1 cellular context compared by ENCODE assay signal in genomic region chr2:205699554-205700289, GRCh38.
TF ChIP-seq lines count a peak whose summit lies in the region.

No MANE protein-coding gene starts in this region.

TF ChIP-seq in GM12878, 131 proteins besides CTCF, POLR2A, EP300 and RAD21 (continued from another document):
- TF ChIP-seq ELK1 (IDR thresholded peaks at IDR 0.05; ENCODE audit: low read depth, low read length) (peak; percentile 67; the same call in 1 of the 2 replicates), SPI1 (IDR thresholded peaks at IDR 0.05; ENCODE audit: borderline replicate concordance, insufficient read depth, low read depth, low read length) (peak; percentile 87), YBX1 (IDR thresholded peaks at IDR 0.05) (no peak), CREM (IDR thresholded peaks at IDR 0.05; ENCODE audit: low read depth) (no peak), JUNB (IDR thresholded peaks at IDR 0.05) (no peak), RAD51 (IDR thresholded peaks at IDR 0.05) (no peak), SRF (IDR thresholded peaks at IDR 0.05; ENCODE audit: low read depth in 2 of 2, low read length in 2 of 2) (peak; percentile 69 to 94), ZBTB11 (CRISPR knock-in tag; IDR thresholded peaks at IDR 0.05) (no peak), TCF7 (IDR thresholded peaks at IDR 0.05; ENCODE audit: borderline replicate concordance) (no peak), ZNF274 (IDR thresholded peaks at IDR 0.05; ENCODE audit: insufficient read depth, insufficient read length) (no peak), IRF5 (IDR thresholded peaks at IDR 0.05; ENCODE audit: borderline replicate concordance) (no peak), USF2 (IDR thresholded peaks at IDR 0.05; ENCODE audit: borderline replicate concordance, low read depth, low read length) (no peak), MTA2 (IDR thresholded peaks at IDR 0.05; ENCODE audit: low read depth) (no peak; the same call in 1 of the 2 replicates), SIX5 (IDR thresholded peaks at IDR 0.05; ENCODE audit: low read depth, low read length, severe bottlenecking) (no peak), MAX (IDR thresholded peaks at IDR 0.05; ENCODE audit: low read depth, low read length) (no peak), BCL11A (IDR thresholded peaks at IDR 0.05; ENCODE audit: low read depth, low read length) (no peak), GATAD2B (conservative IDR thresholded peaks at IDR 0.05; ENCODE audit: low read depth) (no peak), SREBF2 (IDR thresholded peaks at IDR 0.05; ENCODE audit: low read length) (no peak), ATF7 (IDR thresholded peaks at IDR 0.05; ENCODE audit: low read depth) (peak; percentile 43; the same call in 1 of the 2 replicates), FOXK2 (IDR thresholded peaks at IDR 0.05) (no peak), E4F1 (IDR thresholded peaks at IDR 0.05; ENCODE audit: borderline replicate concordance, partially characterized antibody) (no peak), RELB (IDR thresholded peaks at IDR 0.05; ENCODE audit: low read depth) (0 out of 2 replicates have a peak, but pooled peaks have one; percentile 14), RFX5 (IDR thresholded peaks at IDR 0.05; ENCODE audit: low read depth, low read length) (no peak), BMI1 (IDR thresholded peaks at IDR 0.05; ENCODE audit: borderline replicate concordance) (no peak)
TF ChIP-seq in GM12878: peak in this region for 5.
